Comparison of ENCODE assay signal across 34 cellular contexts in genomic region chr1:89383185-89383584, GRCh38. TPM values are rescaled to one million over a fixed set of nuclear protein-coding genes. Genes with fewer than 3 reads are reported as not detected.
"Had no signal": no experiment of that assay in that cellular context is flagged by ENCODE, and none has a peak within 500 bp of the region (broad histone marks: within the 10 kb centered on the region; RNA-seq: fewer than 3 reads in every experiment).

No MANE protein-coding gene starts in this region.

- H3K27ac ChIP-seq: neutrophil, parathyroid adenoma, psoas muscle, skin epidermis, spleen, stomach, thoracic aorta, thyroid gland, tibial nerve, upper lobe of left lung, vagina had no signal

- H3K4me3 ChIP-seq: psoas muscle, skin epidermis, smooth muscle cell, spleen, stomach, thoracic aorta, thyroid gland, tibial nerve, upper lobe of left lung, vagina had no signal

- H3K9me3 ChIP-seq: neutrophil, psoas muscle, spleen, stomach, thoracic aorta, thyroid gland, tibial nerve, upper lobe of left lung, vagina had no signal

- H3K27me3 ChIP-seq: neutrophil, spleen, stomach, thyroid gland, tibial nerve, upper lobe of left lung, vagina had no signal

- ATAC-seq: naive thymus-derived CD8-positive, alpha-beta T cell; natural killer cell treated with Interleukin-12 subunit alpha and Interleukin-12 subunit beta and Interleukin-15 and Interleukin-18, amount 100 ng/mL, for 72 hours; psoas muscle; right cardiac atrium; sciatic nerve; stimulated activated naive B cell treated with anti-CD40 and anti-IgM and Interleukin-4, amounts not matched to agents 10 μg/mL and 1 μg/mL and 100 μg/mL, for 72 hours had no signal

- H3K36me3 Mint-ChIP-seq: naive thymus-derived CD8-positive, alpha-beta T cell; natural killer cell treated with Interleukin-12 subunit alpha and Interleukin-12 subunit beta and Interleukin-15 and Interleukin-18, amount 100 ng/mL, for 72 hours; stimulated activated naive B cell treated with anti-CD40 and anti-IgM and Interleukin-4, amounts not matched to agents 10 μg/mL and 1 μg/mL and 100 μg/mL, for 72 hours had no signal

- H3K4me1 Mint-ChIP-seq: nephron progenitor cell, neural crest cell had no signal

- DNase-seq: naive thymus-derived CD8-positive, alpha-beta T cell; nephron progenitor cell; nucleus accumbens; posterior cingulate gyrus; psoas muscle; right cardiac atrium; spleen; stimulated activated CD4-positive, alpha-beta T cell treated with anti-CD3 and anti-CD28 coated beads, Interleukin-12 subunit alpha, Interleukin-12 subunit beta, amount 100 ng/mL, for 4 hours; stimulated activated CD4-positive, alpha-beta T cell treated with anti-CD3 and anti-CD28 coated beads, Interleukin-1b, Interleukin-23, amount 100 ng/mL, for 48 hours; stimulated activated CD4-positive, alpha-beta T cell treated with anti-CD3 and anti-CD28 coated beads, Interleukin-4, amount 100 ng/mL, for 1 hour; stimulated activated CD4-positive, alpha-beta T cell treated with anti-CD3 and anti-CD28 coated beads, Interleukin-4, amount 100 ng/mL, for 4 hours; stimulated activated CD8-positive, alpha-beta memory T cell treated with anti-CD3 and anti-CD28 coated beads, Interleukin-4, amount 100 ng/mL, for 48 hours; stimulated activated naive B cell treated with anti-CD40 and anti-IgM and Interleukin-4, amounts not matched to agents 10 μg/mL and 1 μg/mL and 100 μg/mL, for 72 hours; stimulated activated naive CD4-positive, alpha-beta T cell treated with Interleukin-2 at 50 U/mL for 16 hours; stomach; thyroid gland; trophoblast cell; upper lobe of left lung had no signal

- H3K27me3 Mint-ChIP-seq: natural killer cell treated with Interleukin-12 subunit alpha and Interleukin-12 subunit beta and Interleukin-15 and Interleukin-18, amount 100 ng/mL, for 72 hours; stimulated activated naive B cell treated with anti-CD40 and anti-IgM and Interleukin-4, amounts not matched to agents 10 μg/mL and 1 μg/mL and 100 μg/mL, for 72 hours; stimulated activated naive CD8-positive, alpha-beta T cell treated with anti-CD3 and anti-CD28 coated beads, Interleukin-15, Interleukin-2, amounts not matched to agents 100 ng/mL and 50 ng/mL, for 24 hours had no signal

- H3K4me1 ChIP-seq: parathyroid adenoma, psoas muscle, spleen, stomach, thyroid gland, tibial nerve, upper lobe of left lung, vagina had no signal

- H3K9me3 Mint-ChIP-seq: natural killer cell treated with Interleukin-12 subunit alpha and Interleukin-12 subunit beta and Interleukin-15 and Interleukin-18, amount 100 ng/mL, for 72 hours; nephron progenitor cell; neural crest cell; stimulated activated naive B cell treated with anti-CD40 and anti-IgM and Interleukin-4, amounts not matched to agents 10 μg/mL and 1 μg/mL and 100 μg/mL, for 72 hours; stimulated activated naive CD8-positive, alpha-beta T cell treated with anti-CD3 and anti-CD28 coated beads, Interleukin-15, Interleukin-2, amounts not matched to agents 100 ng/mL and 50 ng/mL, for 24 hours had no signal

- H3K4me3 Mint-ChIP-seq: naive thymus-derived CD8-positive, alpha-beta T cell; natural killer cell treated with Interleukin-12 subunit alpha and Interleukin-12 subunit beta and Interleukin-15 and Interleukin-18, amount 100 ng/mL, for 72 hours; nephron progenitor cell; neural crest cell; stimulated activated naive B cell treated with anti-CD40 and anti-IgM and Interleukin-4, amounts not matched to agents 10 μg/mL and 1 μg/mL and 100 μg/mL, for 72 hours; stimulated activated naive CD8-positive, alpha-beta T cell treated with anti-CD3 and anti-CD28 coated beads, Interleukin-15, Interleukin-2, amounts not matched to agents 100 ng/mL and 50 ng/mL, for 24 hours had no signal

- H3K27ac Mint-ChIP-seq: natural killer cell treated with Interleukin-12 subunit alpha and Interleukin-12 subunit beta and Interleukin-15 and Interleukin-18, amount 100 ng/mL, for 72 hours; nephron progenitor cell; progenitor cell of endocrine pancreas; stimulated activated naive B cell treated with anti-CD40 and anti-IgM and Interleukin-4, amounts not matched to agents 10 μg/mL and 1 μg/mL and 100 μg/mL, for 72 hours; stimulated activated naive CD8-positive, alpha-beta T cell treated with anti-CD3 and anti-CD28 coated beads, Interleukin-15, Interleukin-2, amounts not matched to agents 100 ng/mL and 50 ng/mL, for 24 hours had no signal

- H3K36me3 ChIP-seq: neutrophil, spleen, stomach, thoracic aorta, thyroid gland, tibial nerve, upper lobe of left lung, vagina had no signal

RNA-seq across cellular contexts. Expression of gene GBP6, which starts 19.3 kb away (rescaled TPM):
- total RNA-seq: neural crest cell, omental fat pad, osteocyte, progenitor cell of endocrine pancreas, sciatic nerve, smooth muscle cell, subcutaneous adipose tissue, tibial nerve, ureter had no signal
